In the genomic region with DNA sequence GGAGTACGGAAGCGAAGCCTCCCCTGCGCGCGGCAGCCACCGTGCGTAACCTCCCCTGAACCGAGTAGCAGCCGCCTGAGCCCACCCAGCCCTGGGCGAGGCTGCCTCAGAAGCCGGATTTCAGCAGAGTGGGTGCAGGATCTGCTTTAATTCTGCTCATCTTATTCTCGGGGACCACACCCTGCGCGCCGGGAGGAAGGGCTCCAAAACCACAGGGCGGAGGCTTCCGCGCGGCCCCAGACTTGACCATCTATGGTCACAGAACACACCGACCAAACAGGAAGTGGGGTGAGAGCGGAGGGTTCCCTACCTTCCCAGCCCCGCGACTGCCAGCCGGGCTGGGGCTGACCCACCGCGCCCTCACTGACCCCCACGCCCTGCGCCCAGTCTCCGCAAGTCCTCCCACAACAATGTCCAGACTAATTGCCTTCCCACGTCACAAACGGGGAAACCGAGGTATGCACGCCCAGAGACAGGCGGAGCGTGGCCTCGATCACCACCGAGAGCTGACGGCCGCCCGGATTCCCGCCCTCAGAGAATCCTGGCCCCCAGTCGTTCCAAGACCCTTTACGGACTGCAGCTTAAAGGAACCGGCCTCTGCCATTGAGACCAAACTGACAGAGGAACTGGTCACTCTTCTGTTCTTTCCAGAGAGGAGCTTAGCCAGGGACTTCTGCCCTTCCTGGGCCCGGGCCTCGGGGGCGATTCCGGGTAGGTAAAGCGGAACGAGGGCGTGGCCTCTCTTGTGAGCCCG, we compare ENCODE assay signal across 8 cellular contexts. TPM values are rescaled to one million over a fixed set of nuclear protein-coding genes. Genes with fewer than 3 reads are reported as not detected.
DNase-seq lines count a peak whose midpoint lies in the region; ATAC-seq and TF ChIP-seq lines count a peak whose summit lies in the region.

No MANE protein-coding gene starts in this region.

- peak overlapping the region; percentile 94 for H3K27ac ChIP-seq in caudate nucleus (ENCODE audit: low read depth, low read length)

- peaks cover 2% of the 10 kb centered on the region for H3K36me3 ChIP-seq in kidney epithelial cell (ENCODE audit: control insufficient read depth, insufficient read depth, low read length)

- no peak for TF ChIP-seq CTCF in kidney epithelial cell (IDR thresholded peaks at IDR 0.05; ENCODE audit: insufficient read depth, low read length, poor library complexity, severe bottlenecking)

- peak; percentile 61 for ATAC-seq in GM18517 (IDR thresholded peaks at IDR 0.05; ENCODE audit: unreplicated experiment)
- peak; percentile 49 for ATAC-seq in HG02981 (IDR thresholded peaks at IDR 0.05; ENCODE audit: unreplicated experiment)

- in situ Hi-C loops in ACHN (cut with HindIII; ENCODE audit: low pct_ligation_motif_present, low pct_unique_long_range_greater_than_20kb, low sequenced_read_pairs): no loop called here

- H3K4me3 ChIP-seq in kidney epithelial cell (ENCODE audit: low read depth, low read length): peak overlapping the region; percentile 81

- peak; percentile 78 for DNase-seq in ACHN
- peak; percentile 100 for DNase-seq in NCI-H2107 treated with DMSO at 0.1 percent for 48 hours (lab: John Stamatoyannopoulos, UW; ENCODE audit: unreplicated experiment)
- DNase-seq in activated CD4-positive, CD25-positive, alpha-beta regulatory T cell (lab: John Stamatoyannopoulos, UW): peak; percentile 39 to 63 (median 45)
- DNase-seq in caudate nucleus (lab: John Stamatoyannopoulos, UW): peak in 40 of 61 donors; percentile 18 to 82 (median 59)
- DNase-seq in kidney epithelial cell (ENCODE audit: low read depth): peak; percentile 70
- DNase-seq in stimulated activated CD4-positive, alpha-beta T cell treated with anti-CD3 and anti-CD28 coated beads, Interleukin-1b, Interleukin-23, amount 100 ng/mL, for 48 hours: peak; percentile 84

- H3K27me3 ChIP-seq in kidney epithelial cell (ENCODE audit: control insufficient read depth, insufficient read depth, low read length): no peaks in the 10 kb centered on the region

RNA-seq across cellular contexts. Expression of a gene that starts 0.6 kb away (rescaled TPM):
- 428 and 441 TPM in 2 replicates for total RNA-seq in kidney epithelial cell

RNA-seq across cellular contexts. Expression of a gene that starts 57.1 kb away (rescaled TPM):
- 82.7 and 92.3 TPM in 2 replicates for total RNA-seq in kidney epithelial cell

Comparison
In these comparisons a context has a peak if more than half of its experiments do, and no peak if none do; other contexts are left out.
1. Peak in every context shown above with its lines: DNase-seq, ATAC-seq, H3K4me3 ChIP-seq and H3K27ac ChIP-seq.
2. DNase-seq: peak in every context shown above with its lines; median percentile 100 in NCI-H2107 treated with DMSO at 0.1 percent for 48 hours; 84 in stimulated activated CD4-positive, alpha-beta T cell treated with anti-CD3 and anti-CD28 coated beads, Interleukin-1b, Interleukin-23, amount 100 ng/mL, for 48 hours; 78 in ACHN; 70 in kidney epithelial cell; 59 in caudate nucleus; 45 in activated CD4-positive, CD25-positive, alpha-beta regulatory T cell.